Comparison of ENCODE assay signal across 8 cellular contexts in the genomic region with DNA sequence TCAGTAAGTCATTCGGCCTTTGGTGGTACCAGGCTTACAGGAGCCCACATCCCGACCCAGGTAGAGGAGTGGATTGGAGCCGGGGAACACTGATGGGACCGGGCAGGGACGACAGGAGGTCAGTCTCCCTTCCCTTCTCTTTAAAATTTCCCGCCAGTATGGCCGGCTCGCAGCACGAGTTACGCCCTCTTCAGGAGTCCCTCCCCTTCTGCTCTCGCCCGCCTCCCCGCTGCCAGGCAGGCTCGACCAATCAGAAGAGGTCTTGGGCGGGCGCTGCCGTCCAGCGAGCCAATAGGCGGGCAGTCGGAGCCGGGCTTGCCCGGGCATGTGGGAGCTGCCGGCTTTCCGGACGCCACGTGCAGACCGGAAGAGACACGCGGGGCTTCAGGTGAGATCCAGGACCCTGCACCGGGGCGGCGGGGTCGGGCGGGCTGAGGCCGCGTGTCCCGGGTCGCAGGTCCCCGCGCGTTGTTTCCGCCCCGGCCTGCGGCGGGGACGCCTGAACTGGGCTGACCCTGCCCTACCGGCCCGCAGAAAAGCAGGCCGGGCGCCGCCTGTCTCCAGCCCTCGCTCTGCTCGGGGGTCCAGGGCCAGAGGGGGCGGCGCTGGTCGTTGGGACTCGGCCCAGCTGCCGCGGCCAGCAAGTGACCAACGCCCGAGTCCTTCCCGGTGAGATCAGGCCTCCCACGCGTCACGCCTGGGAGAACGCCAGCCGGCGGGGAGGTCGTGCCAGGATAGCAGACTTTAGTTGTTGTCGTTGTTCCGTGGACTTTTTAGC. TPM values are rescaled to one million over a fixed set of nuclear protein-coding genes. Genes with fewer than 3 reads are reported as not detected.
DNase-seq lines count a peak whose midpoint lies in the region; ATAC-seq, FAIRE-seq and TF ChIP-seq lines count a peak whose summit lies in the region.

A gene with protein sequence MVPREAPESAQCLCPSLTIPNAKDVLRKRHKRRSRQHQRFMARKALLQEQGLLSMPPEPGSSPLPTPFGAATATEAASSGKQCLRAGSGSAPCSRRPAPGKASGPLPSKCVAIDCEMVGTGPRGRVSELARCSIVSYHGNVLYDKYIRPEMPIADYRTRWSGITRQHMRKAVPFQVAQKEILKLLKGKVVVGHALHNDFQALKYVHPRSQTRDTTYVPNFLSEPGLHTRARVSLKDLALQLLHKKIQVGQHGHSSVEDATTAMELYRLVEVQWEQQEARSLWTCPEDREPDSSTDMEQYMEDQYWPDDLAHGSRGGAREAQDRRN (plus strand): TSS at position 346 of the 778 bp plus-strand sequence. CDS start 4,870 bp downstream, outside the sequence.

- H2BK120ac ChIP-seq in IMR-90 (ENCODE audit: low read depth, low read length) = peak within 1 kb of the TSS; percentile 88

- peak; percentile 84 for TF ChIP-seq POLR2A in IMR-90 (IDR thresholded peaks at IDR 0.05; ENCODE audit: low read depth, low read length)
- TF ChIP-seq POLR2A in endothelial cell of umbilical vein (IDR thresholded peaks at IDR 0.05; ENCODE audit: low read depth, low read length) = peak; percentile 72

- CTCF ChIA-PET in IMR-90 (lab: Yijun Ruan, JAX) = interaction anchor here (0.6 kb wide), 1 partner anchor 600 kb away, joined by 3 read pairs; no protein-coding TSS in a partner anchor
- CTCF ChIA-PET in OCI-LY7 (lab: Charles Lee; ENCODE audit: unreplicated experiment) = interaction anchor here (1.0 kb wide), 1 partner anchor 12 kb away, joined by 3 read pairs; no protein-coding TSS in a partner anchor
- CTCF ChIA-PET in endothelial cell of umbilical vein (lab: Charles Lee) = interaction anchor here (0.6 to 2.2 kb wide), 6 partner anchors 10 to 284 kb away, joined by 3 to 7 read pairs (median 4); a partner anchor contains a TSS

- H3K56ac ChIP-seq in IMR-90 (ENCODE audit: extremely low read depth, insufficient read depth, low read length) = peak within 1 kb of the TSS; percentile 99

- BruUV-seq in IMR-90 (replicated peaks; lab: Mats Ljungman, UMichigan) = no TSS peak
- no TSS peak for BruUV-seq in OCI-LY7 (replicated peaks; lab: Mats Ljungman, UMichigan)
- BruUV-seq in endothelial cell of umbilical vein (replicated peaks; lab: Mats Ljungman, UMichigan) = no TSS peak

- peak within 1 kb of the TSS; percentile 94 for H3K4ac ChIP-seq in IMR-90 (ENCODE audit: low read depth, low read length)

- H4K91ac ChIP-seq in IMR-90 (ENCODE audit: insufficient read depth, low read depth, low read length) = peak within 1 kb of the TSS; percentile 93

- H3K9me3 ChIP-seq in IMR-90 (ENCODE audit: control insufficient read depth, insufficient read depth, low read length) (no peaks in the 10 kb centered on the region), OCI-LY7 (ENCODE audit: low read length) (no peaks in the 10 kb centered on the region), endothelial cell of umbilical vein (replicated peaks; ENCODE audit: control insufficient read depth, insufficient read depth, low read length) (no peaks in the 10 kb centered on the region)

- TF ChIP-seq CTCF in IMR-90 (conservative IDR thresholded peaks at IDR 0.05; ENCODE audit: low read depth, low read length) (0 out of 2 replicates have a peak, but pooled peaks have one; percentile 10), OCI-LY7 (conservative IDR thresholded peaks at IDR 0.05; ENCODE audit: low read length) (no peak), endothelial cell of umbilical vein (IDR thresholded peaks at IDR 0.05; ENCODE audit: extremely low read depth in 1 of 2, insufficient read depth in 1 of 2, low read depth in 1 of 2, low read length in 2 of 2) (no peak)

- no peaks in the 10 kb centered on the region for H3K9me2 ChIP-seq in OCI-LY7 (ENCODE audit: insufficient read depth, low read length)

- H3K23ac ChIP-seq in IMR-90 (ENCODE audit: low read depth, low read length) = peak within 1 kb of the TSS; percentile 99

- H2BK5ac ChIP-seq in IMR-90 (ENCODE audit: low read depth, low read length, poor library complexity, severe bottlenecking) = peak within 1 kb of the TSS; percentile 96

- H3K36me3 ChIP-seq in IMR-90 (ENCODE audit: control insufficient read depth, insufficient read depth, low read length) = peaks cover 6% of the 10 kb centered on the region
- H3K36me3 ChIP-seq in OCI-LY7 (ENCODE audit: insufficient read depth, low read length) = peaks cover 34% of the 10 kb centered on the region
- H3K36me3 ChIP-seq in endothelial cell of umbilical vein (ENCODE audit: control insufficient read depth in 2 of 2, extremely low read depth in 1 of 2, insufficient read depth in 2 of 2, low read length in 2 of 2) = peaks cover 0 to 2% of the 10 kb centered on the region in 2 experiments

- WGBS in IMR-90 (ENCODE audit: extremely low coverage in 2 of 2, insufficient read length in 1 of 2), 2 experiments = 0% methylated on average over 48 of the region's 71 CpGs; no CpG with 5 or more reads in 1 of the 2 experiments

- intact Hi-C loops in IMR-90 (cut with micrococcal nuclease) (no loop called here), OCI-LY7 (cut with micrococcal nuclease; ENCODE audit: unreplicated experiment) (loop anchor here (2.0 to 10.0 kb wide), 5 partner anchors 74 to 464 kb away; a partner anchor contains a TSS), endothelial cell of umbilical vein (cut with micrococcal nuclease) (loop anchor here (1.0 to 10.0 kb wide), 7 partner anchors 9 to 714 kb away; a partner anchor contains a TSS)

- H3K79me2 ChIP-seq in OCI-LY7 (ENCODE audit: insufficient read depth, low read depth, low read length) (peaks cover 50% of the 10 kb centered on the region), endothelial cell of umbilical vein (ENCODE audit: control insufficient read depth, insufficient read depth, low read length) (peaks cover 50% of the 10 kb centered on the region)

- FAIRE-seq in endothelial cell of umbilical vein (lab: Jason Lieb, UNC) = peak; percentile 96

- POLR2A ChIA-PET in IMR-90 (lab: Charles Lee; ENCODE audit: unreplicated experiment) = interaction anchor here (0.5 kb wide), 1 partner anchor 120 kb away, joined by 3 read pairs; no protein-coding TSS in a partner anchor
- POLR2A ChIA-PET in OCI-LY7 (lab: Charles Lee) = interaction anchor here (2.0 kb wide), 1 partner anchor 13 kb away, joined by 5 read pairs; no protein-coding TSS in a partner anchor
- POLR2A ChIA-PET in endothelial cell of umbilical vein (lab: Charles Lee) = no interaction called here

- H2AFZ ChIP-seq in IMR-90 (replicated peaks; ENCODE audit: low read length, poor library complexity) (peak within 1 kb of the TSS; percentile 97), OCI-LY7 (ENCODE audit: low read length) (peak within 1 kb of the TSS; percentile 88), endothelial cell of umbilical vein (ENCODE audit: low read depth, low read length) (peak within 1 kb of the TSS; percentile 82)

- H2AK9ac ChIP-seq in IMR-90 (replicated peaks; ENCODE audit: low read depth, low read length, poor library complexity) = peak within 1 kb of the TSS; percentile 100

- H4K8ac ChIP-seq in IMR-90 (ENCODE audit: low read depth in 2 of 2, low read length in 2 of 2) = peak within 1 kb of the TSS; percentile 75 to 89

- H3K9me1 ChIP-seq in IMR-90 (ENCODE audit: insufficient read depth, low read length) (peaks cover 14% of the 10 kb centered on the region), endothelial cell of umbilical vein (replicated peaks; ENCODE audit: control insufficient read depth, extremely low read depth, insufficient read depth, low read length) (no peaks in the 10 kb centered on the region)

- H3K9ac ChIP-seq in IMR-90 (ENCODE audit: low read depth, low read length) = peak within 1 kb of the TSS; percentile 94
- H3K9ac ChIP-seq in endothelial cell of umbilical vein (replicated peaks; ENCODE audit: extremely low read depth, insufficient read depth, low read length) = peak within 1 kb of the TSS; percentile 87

- H3K27me3 ChIP-seq in IMR-90 (ENCODE audit: control insufficient read depth, insufficient read depth, low read length) (no peaks in the 10 kb centered on the region), endothelial cell of umbilical vein (ENCODE audit: control insufficient read depth in 2 of 2, insufficient read depth in 2 of 2, low read length in 2 of 2) (no peaks in the 10 kb centered on the region)

- dilution Hi-C loops in IMR-90 (cut with HindIII; ENCODE audit: low sequenced_read_pairs, unreplicated experiment) (no loop called here), endothelial cell of umbilical vein (cut with MboI; ENCODE audit: extremely low pct_ligation_motif_present, low sequenced_read_pairs) (no loop called here)

- peak within 1 kb of the TSS; percentile 65 for H4K5ac ChIP-seq in IMR-90 (ENCODE audit: low read depth, low read length)

- peak within 1 kb of the TSS; percentile 99 for H3K14ac ChIP-seq in IMR-90 (replicated peaks; ENCODE audit: low read depth, low read length)

- H3K4me2 ChIP-seq in IMR-90 (ENCODE audit: low read depth, low read length) (peak within 1 kb of the TSS; percentile 95), OCI-LY7 (ENCODE audit: low read length) (peak within 1 kb of the TSS; percentile 94), endothelial cell of umbilical vein (ENCODE audit: insufficient read depth, low read length) (peak within 1 kb of the TSS; percentile 84)

- H2BK15ac ChIP-seq in IMR-90 (ENCODE audit: low read depth, low read length) = peak within 1 kb of the TSS; percentile 32; the same call in 2 of the 3 replicates

- H3K4me1 ChIP-seq in IMR-90 (ENCODE audit: control insufficient read depth, insufficient read depth, low read length) (peaks cover 17% of the 10 kb centered on the region), OCI-LY7 (ENCODE audit: insufficient read depth, low read length, poor library complexity, severe bottlenecking) (peaks cover 37% of the 10 kb centered on the region), endothelial cell of umbilical vein (ENCODE audit: control insufficient read depth, extremely low read depth, insufficient read depth, low read length) (peaks cover 31% of the 10 kb centered on the region)

- in situ Hi-C loops in IMR-90 (cut with MboI; ENCODE audit: low sequenced_read_pairs) = no loop called here

- H3K4me3 ChIP-seq in IMR-90 (ENCODE audit: insufficient read depth, low read depth, low read length) = peak within 1 kb of the TSS; percentile 73
- H3K4me3 ChIP-seq in OCI-LY7 (ENCODE audit: low read depth, low read length, poor library complexity, severe bottlenecking) = peak within 1 kb of the TSS; percentile 99
- peak within 1 kb of the TSS; percentile 33 to 78 (median 70) for H3K4me3 ChIP-seq in endothelial cell of umbilical vein (replicated peaks in 1 of 3; ENCODE audit: insufficient read depth in 1 of 3, low read depth in 1 of 3, low read length in 3 of 3)

- H3K27ac ChIP-seq in IMR-90 (ENCODE audit: insufficient read depth, low read length) (peak within 1 kb of the TSS; percentile 91), OCI-LY7 (ENCODE audit: low read depth, low read length, poor library complexity, severe bottlenecking) (peak within 1 kb of the TSS; percentile 73), endothelial cell of umbilical vein (ENCODE audit: insufficient read depth, low read depth, low read length) (peak within 1 kb of the TSS; percentile 81)

- H4K20me1 ChIP-seq in IMR-90 (ENCODE audit: insufficient read depth, low read length) (peaks cover 46% of the 10 kb centered on the region), OCI-LY7 (ENCODE audit: insufficient read depth, low read length) (peaks cover 29% of the 10 kb centered on the region), endothelial cell of umbilical vein (replicated peaks; ENCODE audit: control insufficient read depth, extremely low read depth, insufficient read depth, low read length) (no peaks in the 10 kb centered on the region)

- TF ChIP-seq RAD21 in IMR-90 (IDR thresholded peaks at IDR 0.05; ENCODE audit: low read length) = no peak

- peak within 1 kb of the TSS; percentile 68 for H3K18ac ChIP-seq in IMR-90 (ENCODE audit: low read depth, low read length)

- peak; percentile 97 for DNase-seq in DMS114 treated with DMSO at 0.1 percent for 48 hours (lab: John Stamatoyannopoulos, UW; ENCODE audit: unreplicated experiment)
- DNase-seq in IMR-90 = peak; percentile 95
- DNase-seq in OCI-LY7 (ENCODE audit: low spot score) = peak; percentile 96
- peak; percentile 94 for DNase-seq in activated CD8-positive, alpha-beta memory T cell treated with anti-CD3 and anti-CD28 coated beads, Interleukin-2, amount 50 U/mL, for 48 hours
- peak; percentile 98 for DNase-seq in endothelial cell of umbilical vein (ENCODE audit: low read depth, low spot score)
- DNase-seq in middle frontal gyrus (ENCODE audit: extremely low spot score, low spot score) = peak; percentile 96
- peak; percentile 89 for DNase-seq in stimulated activated CD8-positive, alpha-beta memory T cell treated with anti-CD3 and anti-CD28 coated beads, Interleukin-2, amount 100 ng/mL, for 1 hour (ENCODE audit: low read depth in 2 of 2)

- H3K79me1 ChIP-seq in IMR-90 (ENCODE audit: low read depth in 1 of 2, low read length in 2 of 2) = peaks cover 0 to 27% of the 10 kb centered on the region in 2 experiments; a peak in 2 of 4 replicates

- H2AK5ac ChIP-seq in IMR-90 (ENCODE audit: low read depth, low read length) = peak within 1 kb of the TSS; percentile 98

- ATAC-seq in GM21529 (IDR thresholded peaks at IDR 0.05; ENCODE audit: unreplicated experiment) = peak; percentile 93
- peak; percentile 94 for ATAC-seq in IMR-90 (ENCODE audit: low read depth)

- H2BK20ac ChIP-seq in IMR-90 (ENCODE audit: low read depth, low read length) = peak within 1 kb of the TSS; percentile 61; the same call in 1 of the 2 replicates

RNA-seq across cellular contexts. Expression of the gene that starts here (rescaled TPM):
- total RNA-seq in IMR-90 (2012; rRNA removed) (85.5 and 91.4 TPM in 2 replicates), OCI-LY7 (2022) (41.7 and 43.1 TPM in 2 replicates), endothelial cell of umbilical vein (35.6 and 38.3 TPM in 2 replicates)
- polyA plus RNA-seq in IMR-90 (2012; rRNA removed) (48.6 and 55.4 TPM in 2 replicates), endothelial cell of umbilical vein (31.6 and 34.2 TPM in 2 replicates)
- polyA plus RNA-seq in IMR-90 (2012; cell fraction: cytosol; rRNA removed) = 28.8 and 37.7 TPM in 2 replicates
- polyA plus RNA-seq in IMR-90 (2012; cell fraction: nucleus; rRNA removed; ENCODE audit: low replicate concordance) = 139 and 157 TPM in 2 replicates
- 55.9 and 66.6 TPM in 2 replicates for total RNA-seq in OCI-LY7 (2014; rRNA removed; shearing (Covaris generic))
- polyA plus RNA-seq in endothelial cell of umbilical vein (2011; cell fraction: cytosol; rRNA removed) = 30.4 and 33.1 TPM in 2 replicates
- polyA plus RNA-seq in endothelial cell of umbilical vein (2011; cell fraction: nucleus; rRNA removed) = 71.6 and 79.4 TPM in 2 replicates
- polyA plus RNA-seq in endothelial cell of umbilical vein (2012) = 24.7 and 28.5 TPM in 2 replicates
- 40.9 and 53.8 TPM in 2 replicates for polyA minus RNA-seq in endothelial cell of umbilical vein
- 33.0 TPM for polyA minus RNA-seq in endothelial cell of umbilical vein (2011; cell fraction: cytosol; rRNA and poly(A)+ RNA removed)
- polyA minus RNA-seq in endothelial cell of umbilical vein (2011; cell fraction: nucleus; rRNA and poly(A)+ RNA removed) = 51.5 and 84.7 TPM in 2 replicates

Comparison
In these comparisons a context has a peak if more than half of its experiments do, and no peak if none do; other contexts are left out.
1. Peak in every context shown above with its lines: DNase-seq, ATAC-seq, H3K4me3 ChIP-seq and H3K27ac ChIP-seq.